1 cellular context compared by ENCODE assay signal in genomic region chr19:48400018-48400742, GRCh38.
TF ChIP-seq lines count a peak whose summit lies in the region.

No MANE protein-coding gene starts in this region.

TF ChIP-seq in HepG2, 621 proteins besides CTCF, POLR2A, EP300 and RAD21 (continued from another document and continues in another):
- TF ChIP-seq HMGXB3 (CRISPR knock-in tag; IDR thresholded peaks at IDR 0.05; ENCODE audit: borderline replicate concordance) (no peak), USF2 (IDR thresholded peaks at IDR 0.05; ENCODE audit: low read depth, low read length) (no peak), USF2 (CRISPR knock-in tag; IDR thresholded peaks at IDR 0.05; ENCODE audit: borderline replicate concordance) (no peak), ZNF674 (CRISPR knock-in tag; IDR thresholded peaks at IDR 0.05; ENCODE audit: low read depth) (no peak), FOXJ3 (CRISPR knock-in tag; IDR thresholded peaks at IDR 0.05; ENCODE audit: borderline replicate concordance) (no peak), BATF2 (CRISPR knock-in tag; IDR thresholded peaks at IDR 0.05) (no peak), ZHX2 (IDR thresholded peaks at IDR 0.05; ENCODE audit: low read depth) (no peak), ZHX2 (CRISPR knock-in tag; IDR thresholded peaks at IDR 0.05; ENCODE audit: borderline replicate concordance) (no peak), ZNF724P (CRISPR knock-in tag; IDR thresholded peaks at IDR 0.05; ENCODE audit: borderline replicate concordance) (no peak), SUZ12 (IDR thresholded peaks at IDR 0.05; ENCODE audit: low read depth, low read length) (peak; percentile 52; the same call in 1 of the 2 replicates), SAP130 (CRISPR knock-in tag; IDR thresholded peaks at IDR 0.05; ENCODE audit: low read depth) (peak; percentile 58), ZNF839 (CRISPR knock-in tag; IDR thresholded peaks at IDR 0.05; ENCODE audit: borderline replicate concordance) (no peak), ZBTB3 (CRISPR knock-in tag; IDR thresholded peaks at IDR 0.05; ENCODE audit: borderline replicate concordance, low read depth) (no peak), TBX3 (IDR thresholded peaks at IDR 0.05; ENCODE audit: borderline replicate concordance) (no peak), IRF1 (CRISPR knock-in tag; IDR thresholded peaks at IDR 0.05; ENCODE audit: low read depth) (no peak), PHF21A (CRISPR knock-in tag; IDR thresholded peaks at IDR 0.05) (no peak), MYPOP (CRISPR knock-in tag; IDR thresholded peaks at IDR 0.05) (no peak), RBFOX2 (IDR thresholded peaks at IDR 0.05; ENCODE audit: low read depth, low read length) (no peak), HOXA5 (CRISPR knock-in tag; IDR thresholded peaks at IDR 0.05) (no peak), ZNF235 (CRISPR knock-in tag; IDR thresholded peaks at IDR 0.05; ENCODE audit: borderline replicate concordance) (no peak), ZNF772 (CRISPR knock-in tag; IDR thresholded peaks at IDR 0.05) (no peak), KAT8 (CRISPR knock-in tag; IDR thresholded peaks at IDR 0.05) (no peak; the same call in none of the 2 replicates), LCORL (IDR thresholded peaks at IDR 0.05) (no peak), LCORL (CRISPR knock-in tag; IDR thresholded peaks at IDR 0.05) (no peak), MEIS2 (CRISPR knock-in tag; IDR thresholded peaks at IDR 0.05) (no peak), ZNF180 (CRISPR knock-in tag; IDR thresholded peaks at IDR 0.05; ENCODE audit: borderline replicate concordance, low read depth) (no peak), ARID4A (CRISPR knock-in tag; IDR thresholded peaks at IDR 0.05; ENCODE audit: borderline replicate concordance) (peak; percentile 53; the same call in 1 of the 2 replicates), ARID5B (CRISPR knock-in tag; IDR thresholded peaks at IDR 0.05) (no peak), MXD1 (CRISPR knock-in tag; IDR thresholded peaks at IDR 0.05) (0 out of 2 replicates have a peak, but pooled peaks have one; percentile 16), ZNF446 (CRISPR knock-in tag; IDR thresholded peaks at IDR 0.05) (no peak), MIER3 (CRISPR knock-in tag; IDR thresholded peaks at IDR 0.05; ENCODE audit: borderline replicate concordance) (peak; percentile 37; the same call in 1 of the 2 replicates)
